21 cellular contexts compared by ENCODE assay signal in genomic region chr11:12602421-12602820, GRCh38.
DNase-seq lines count a peak whose midpoint lies in the region; TF ChIP-seq lines count a peak whose summit lies in the region.
"Had no signal": no experiment of that assay in that cellular context is flagged by ENCODE, and none has a peak within 500 bp of the region (broad histone marks: within the 10 kb centered on the region; RNA-seq: fewer than 3 reads in every experiment).

No MANE protein-coding gene starts in this region.

- no peaks in the 10 kb centered on the region for H3K36me3 Mint-ChIP-seq in Calu3 (ENCODE audit: insufficient read depth, unreplicated experiment)
- H3K36me3 Mint-ChIP-seq: activated naive CD8-positive, alpha-beta T cell treated with anti-CD3 and anti-CD28 coated beads, Interleukin-2, amount 10 ng/mL, durations not matched to agents 7 days and 5 days; IgD-negative memory B cell; naive B cell had no signal

- no peak for TF ChIP-seq EP300 in Ishikawa (IDR thresholded peaks at IDR 0.05; ENCODE audit: borderline replicate concordance)

- no peaks in the 10 kb centered on the region for H3K4me1 ChIP-seq in vagina

- no peaks in the 10 kb centered on the region for H3K27me3 Mint-ChIP-seq in Calu3 (ENCODE audit: unreplicated experiment)

- no peak for TF ChIP-seq RAD21 in Ishikawa (IDR thresholded peaks at IDR 0.05; ENCODE audit: low read depth)

- H3K4me3 ChIP-seq in astrocyte of the cerebellum (ENCODE audit: low read depth, low read length) (no peak overlapping the region), vagina (no peak overlapping the region)
- H3K4me3 ChIP-seq: dorsolateral prefrontal cortex, gastroesophageal sphincter had no signal

- H3K36me3 ChIP-seq in vagina: no peaks in the 10 kb centered on the region
- H3K36me3 ChIP-seq: gastroesophageal sphincter had no signal

- peaks cover 12% of the 10 kb centered on the region for H3K4me1 Mint-ChIP-seq in Calu3 (ENCODE audit: low read depth, unreplicated experiment)
- H3K4me1 Mint-ChIP-seq: activated naive CD8-positive, alpha-beta T cell treated with anti-CD3 and anti-CD28 coated beads, Interleukin-2, amount 10 ng/mL, durations not matched to agents 7 days and 5 days; IgD-negative memory B cell; naive B cell had no signal

- TF ChIP-seq CTCF in astrocyte of the cerebellum (IDR thresholded peaks at IDR 0.05; ENCODE audit: low read depth, low read length, missing control alignments) (no peak), vagina (IDR thresholded peaks at IDR 0.05) (no peak), Calu3 (IDR thresholded peaks at IDR 0.05; ENCODE audit: unreplicated experiment) (no peak)

- CTCF ChIA-PET in Calu3 (lab: Charles Lee): interaction anchor here (1.2 kb wide), 1 partner anchor 312 kb away, joined by 3 read pairs; no protein-coding TSS in a partner anchor

- BruUV-seq in Calu3 (replicated peaks; lab: Mats Ljungman, UMichigan): no TSS peak

- no peak overlapping the region for H3K27ac ChIP-seq in vagina
- H3K27ac ChIP-seq: dorsolateral prefrontal cortex, gastroesophageal sphincter, HL-60 had no signal

- in situ Hi-C loops in astrocyte of the cerebellum (cut with HindIII; ENCODE audit: low sequenced_read_pairs): loop anchor here (5.0 kb wide), 1 partner anchor 50 kb away; no protein-coding TSS in a partner anchor

- no peaks in the 10 kb centered on the region for H3K9me3 Mint-ChIP-seq in Calu3 (ENCODE audit: low read depth, unreplicated experiment)
- H3K9me3 Mint-ChIP-seq: activated naive CD8-positive, alpha-beta T cell treated with anti-CD3 and anti-CD28 coated beads, Interleukin-2, amount 10 ng/mL, durations not matched to agents 7 days and 5 days had no signal

- intact Hi-C loops in vagina (cut with DNase I) (no loop called here), Calu3 (cut with micrococcal nuclease; ENCODE audit: unreplicated experiment) (loop anchor here (5.0 to 10.0 kb wide), 2 partner anchors 202 to 290 kb away; no protein-coding TSS in a partner anchor)

- H3K9me3 ChIP-seq in vagina: no peaks in the 10 kb centered on the region
- H3K9me3 ChIP-seq: gastroesophageal sphincter had no signal

- no peaks in the 10 kb centered on the region for H3K27me3 ChIP-seq in vagina
- H3K27me3 ChIP-seq: gastroesophageal sphincter had no signal

- no peak for TF ChIP-seq POLR2A in vagina (IDR thresholded peaks at IDR 0.05)

- H3K27ac Mint-ChIP-seq in Calu3 (ENCODE audit: unreplicated experiment): no peak overlapping the region
- H3K27ac Mint-ChIP-seq: activated CD4-positive, alpha-beta T cell treated with anti-CD3 and anti-CD28 coated beads for 36 hours; activated naive CD8-positive, alpha-beta T cell treated with anti-CD3 and anti-CD28 coated beads, Interleukin-2, amount 10 ng/mL, durations not matched to agents 7 days and 5 days; IgD-negative memory B cell had no signal

- no peak overlapping the region for H3K4me3 Mint-ChIP-seq in Calu3 (ENCODE audit: low read depth, unreplicated experiment)
- H3K4me3 Mint-ChIP-seq: activated CD4-positive, alpha-beta T cell treated with anti-CD3 and anti-CD28 coated beads for 36 hours; activated naive CD8-positive, alpha-beta T cell treated with anti-CD3 and anti-CD28 coated beads, Interleukin-2, amount 10 ng/mL, durations not matched to agents 7 days and 5 days; IgD-negative memory B cell; naive B cell had no signal

- peak; percentile 43 for DNase-seq in Daoy (ENCODE audit: low read depth)
- DNase-seq in astrocyte of the cerebellum (ENCODE audit: low read depth): peak; percentile 72
- peak; percentile 35 for DNase-seq in kidney tubule cell (ENCODE audit: low spot score)
- no peak for DNase-seq in T1000 (lab: John Stamatoyannopoulos, UW)
- DNase-seq in dermis blood vessel endothelial cell: no peak
- no peak for DNase-seq in vagina (ENCODE audit: extremely low spot score in 2 of 2)
- no peak for DNase-seq in Calu3
- DNase-seq: activated CD4-positive, alpha-beta T cell treated with anti-CD3 and anti-CD28 coated beads for 36 hours; activated naive CD8-positive, alpha-beta T cell treated with anti-CD3 and anti-CD28 coated beads, Interleukin-2, amount 10 ng/mL, durations not matched to agents 7 days and 5 days; COR-L47; dorsolateral prefrontal cortex; naive B cell; NCI-H1930; NCI-H510A treated with DMSO at 0.1 percent for 48 hours; right cardiac atrium; stimulated activated CD4-positive, alpha-beta T cell treated with anti-CD3 and anti-CD28 coated beads, Interleukin-15, amount 100 ng/mL, for 24 hours; SW 1271 had no signal

TF ChIP-seq in Ishikawa, 13 proteins besides CTCF, POLR2A, EP300 and RAD21:
- TF ChIP-seq USF1 (IDR thresholded peaks at IDR 0.05) (no peak), NFIC (IDR thresholded peaks at IDR 0.05) (0 out of 2 replicates have a peak, but pooled peaks have one; percentile 13)

Comparison
In these comparisons a context has a peak if more than half of its experiments do, and no peak if none do; other contexts are left out.
1. DNase-seq: peak in Daoy (single experiment), astrocyte of the cerebellum (single experiment) and kidney tubule cell (single experiment); none in T1000 (single experiment), dermis blood vessel endothelial cell (single experiment), vagina (0 of 2) and Calu3 (single experiment).